Comparison of ENCODE assay signal across 7 cellular contexts in genomic region chr10:33010132-33011037, GRCh38. TPM values are rescaled to one million over a fixed set of nuclear protein-coding genes. Genes with fewer than 3 reads are reported as not detected.
A peak's percentile ranks its signal among the peaks of the same experiment; 100 is the strongest.
DNase-seq lines count a peak whose midpoint lies in the region; ATAC-seq, FAIRE-seq and TF ChIP-seq lines count a peak whose summit lies in the region.

No MANE protein-coding gene starts in this region.

- FAIRE-seq in small intestine (lab: Jason Lieb, UNC): no peak

- H3K4me1 ChIP-seq in adrenal gland (replicated peaks in 1 of 2) (peaks cover 0 to 9% of the 10 kb centered on the region in 2 donors), liver (ENCODE audit: control insufficient read depth in 4 of 4, insufficient read depth in 4 of 4, low read length in 3 of 4) (peaks cover 0 to 11% (median 4%) of the 10 kb centered on the region in 4 donors), small intestine (ENCODE audit: control insufficient read depth in 2 of 2, insufficient read depth in 1 of 2, low read depth in 1 of 2, low read length in 1 of 2) (no peaks in the 10 kb centered on the region)

- ATAC-seq in GM19324 (IDR thresholded peaks at IDR 0.05; ENCODE audit: low FRiP score, unreplicated experiment) (no peak), HG03108 (IDR thresholded peaks at IDR 0.05; ENCODE audit: unreplicated experiment) (no peak)

- H3K9ac ChIP-seq in liver (ENCODE audit: low read depth in 1 of 2, low read length in 2 of 2): peak overlapping the region in 1 of 2 donors; percentile 26

- no peak overlapping the region for H3K27ac ChIP-seq in adrenal gland
- no peak overlapping the region for H3K27ac ChIP-seq in liver (ENCODE audit: low read depth in 1 of 2, low read length in 2 of 2)
- H3K27ac ChIP-seq in small intestine (ENCODE audit: low read depth in 1 of 2, low read length in 1 of 2): no peak overlapping the region

- no peaks in the 10 kb centered on the region for H3K9me3 ChIP-seq in adrenal gland (replicated peaks in 1 of 3)
- no peaks in the 10 kb centered on the region for H3K9me3 ChIP-seq in liver (ENCODE audit: control insufficient read depth in 4 of 4, low read length in 3 of 4)
- no peaks in the 10 kb centered on the region for H3K9me3 ChIP-seq in small intestine (ENCODE audit: control insufficient read depth, low read depth)

- H3K36me3 ChIP-seq in adrenal gland (replicated peaks in 1 of 2): no peaks in the 10 kb centered on the region
- no peaks in the 10 kb centered on the region for H3K36me3 ChIP-seq in liver (ENCODE audit: control insufficient read depth in 4 of 4, insufficient read depth in 3 of 4, low read depth in 1 of 4, low read length in 3 of 4)
- H3K36me3 ChIP-seq in small intestine (ENCODE audit: control insufficient read depth in 2 of 2, insufficient read depth in 2 of 2, low read length in 2 of 2): no peaks in the 10 kb centered on the region

- intact Hi-C loops in adrenal gland (cut with DNase I): no loop called here

- H3K4me3 ChIP-seq in adrenal gland: no peak overlapping the region
- no peak overlapping the region for H3K4me3 ChIP-seq in liver (ENCODE audit: low read depth in 1 of 3, low read length in 3 of 3)
- no peak overlapping the region for H3K4me3 ChIP-seq in small intestine (ENCODE audit: low read depth in 1 of 2, low read length in 2 of 2)

- WGBS in adrenal gland, 4 donors: 42 to 67% (median 66%) methylated on average over 12 of the region's 12 CpGs
- 29% methylated on average over 12 of the region's 12 CpGs for WGBS in liver
- 47 to 58% (median 53%) methylated on average over 12 of the region's 12 CpGs for WGBS in small intestine, 3 donors

- H3K27me3 ChIP-seq in adrenal gland (no peaks in the 10 kb centered on the region), liver (ENCODE audit: control insufficient read depth in 4 of 4, insufficient read depth in 4 of 4, low read length in 3 of 4) (no peaks in the 10 kb centered on the region), small intestine (ENCODE audit: control insufficient read depth in 2 of 2, insufficient read depth in 2 of 2, low read length in 2 of 2) (no peaks in the 10 kb centered on the region)

- DNase-seq in DMS114 treated with DMSO at 0.1 percent for 48 hours (lab: John Stamatoyannopoulos, UW; ENCODE audit: unreplicated experiment) (peak; percentile 26), adrenal gland (no peak), small intestine (no peak)

- peak; percentile 50; the same call in 1 of the 2 replicates for TF ChIP-seq CTCF in LNCAP (IDR thresholded peaks at IDR 0.05)
- peak in 5 of 6 experiments; percentile 20 to 43 (median 39) for TF ChIP-seq CTCF in adrenal gland (IDR thresholded peaks at IDR 0.05)
- TF ChIP-seq CTCF in liver (IDR thresholded peaks at IDR 0.05; ENCODE audit: low read depth, low read length, missing input control): peak; percentile 49

- no peak for TF ChIP-seq POLR2A in adrenal gland (IDR thresholded peaks at IDR 0.05)

- peak; percentile 71 to 83 for TF ChIP-seq RAD21 in liver (IDR thresholded peaks at IDR 0.05)

TF ChIP-seq in liver, 16 proteins besides CTCF, POLR2A, EP300 and RAD21:
- no peak for TF ChIP-seq EGR1 (IDR thresholded peaks at IDR 0.05; ENCODE audit: low read depth in 2 of 2)
- no peak for TF ChIP-seq RXRA (IDR thresholded peaks at IDR 0.05)
- TF ChIP-seq FOXA2 (IDR thresholded peaks at IDR 0.05): peak; percentile 11
- no peak for TF ChIP-seq GABPA (IDR thresholded peaks at IDR 0.05 in 1 of 2, conservative IDR thresholded peaks at IDR 0.05 in 1 of 2)
- no peak for TF ChIP-seq ATF3 (IDR thresholded peaks at IDR 0.05)
- TF ChIP-seq JUND (IDR thresholded peaks at IDR 0.05): no peak
- no peak for TF ChIP-seq MAX (IDR thresholded peaks at IDR 0.05)
- no peak for TF ChIP-seq NR2F2 (IDR thresholded peaks at IDR 0.05)
- peak; percentile 28 for TF ChIP-seq SP1 (IDR thresholded peaks at IDR 0.05)
- no peak for TF ChIP-seq TAF1 (conservative IDR thresholded peaks at IDR 0.05)

RNA-seq across cellular contexts. Expression of gene ITGB1, which starts 52.4 kb away (rescaled TPM):
- total RNA-seq in adrenal gland (100 to 1,000 TPM; 288 to 803 (median 331) TPM), liver (100 to 1,000 TPM; 268 to 308 TPM)
- polyA plus RNA-seq in adrenal gland (100 to 1,000 TPM in 2 of 3 donors, 10 to 100 TPM in 1; 93.3 to 400 (median 105) TPM), liver (100 to 1,000 TPM; 109 to 174 TPM), small intestine (100 to 1,000 TPM in 1 of 3 donors, 10 to 100 TPM in 2; 42.3 to 172 (median 51.3) TPM)
